ENCODE assay signal across 1 cellular context in genomic region chr3:38267689-38268477, GRCh38.
TF ChIP-seq lines count a peak whose summit lies in the region.

No MANE protein-coding gene starts in this region.

TF ChIP-seq in WTC11, 78 proteins besides CTCF, POLR2A, EP300 and RAD21 (continued from another document):
- TF ChIP-seq STAT6 (CRISPR knock-in tag; conservative IDR thresholded peaks at IDR 0.05; ENCODE audit: low read depth) (no peak), GABPB1 (CRISPR knock-in tag; IDR thresholded peaks at IDR 0.05) (no peak), NFATC4 (CRISPR knock-in tag; IDR thresholded peaks at IDR 0.05) (no peak), HMGA2 (CRISPR knock-in tag; IDR thresholded peaks at IDR 0.05) (no peak), FOXJ3 (CRISPR knock-in tag; IDR thresholded peaks at IDR 0.05; ENCODE audit: borderline replicate concordance) (no peak), SP1 (CRISPR knock-in tag; conservative IDR thresholded peaks at IDR 0.05) (no peak), CREB1 (CRISPR knock-in tag; IDR thresholded peaks at IDR 0.05) (no peak), ZNF138 (CRISPR knock-in tag; conservative IDR thresholded peaks at IDR 0.05) (no peak), ZNF281 (CRISPR knock-in tag; IDR thresholded peaks at IDR 0.05) (no peak), GRHL2 (CRISPR knock-in tag; IDR thresholded peaks at IDR 0.05; ENCODE audit: insufficient replicate concordance, severe bottlenecking) (no peak), MXD4 (CRISPR knock-in tag; IDR thresholded peaks at IDR 0.05; ENCODE audit: borderline replicate concordance) (no peak), HMGXB4 (CRISPR knock-in tag; IDR thresholded peaks at IDR 0.05) (no peak), NFE2L1 (CRISPR knock-in tag; IDR thresholded peaks at IDR 0.05) (no peak)
TF ChIP-seq in WTC11: peak in this region for 0.
